22 cellular contexts compared by ENCODE assay signal in the genomic region with DNA sequence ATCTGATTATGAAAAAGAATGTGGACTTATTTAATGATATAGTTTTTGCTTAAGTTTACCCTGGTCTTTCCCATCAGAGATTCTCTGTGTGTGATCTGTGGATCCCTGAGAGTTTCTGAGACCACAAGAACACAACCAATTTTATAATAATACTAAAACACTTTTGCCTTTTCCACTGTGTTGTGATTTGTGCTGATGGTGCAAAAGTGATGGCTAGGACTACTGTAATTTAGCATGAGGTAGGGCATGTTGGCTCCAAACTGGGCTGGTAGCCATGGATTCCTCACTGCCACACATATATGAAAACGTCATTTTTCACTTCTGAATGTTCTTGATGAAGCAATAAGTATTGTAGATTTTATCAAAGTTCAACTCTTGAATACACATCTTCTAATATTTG. TPM values are rescaled to one million over a fixed set of nuclear protein-coding genes. Genes with fewer than 3 reads are reported as not detected.
DNase-seq lines count a peak whose midpoint lies in the region; ATAC-seq and TF ChIP-seq lines count a peak whose summit lies in the region.
"Had no signal": no experiment of that assay in that cellular context is flagged by ENCODE, and none has a peak within 500 bp of the region (broad histone marks: within the 10 kb centered on the region; RNA-seq: fewer than 3 reads in every experiment).

No MANE protein-coding gene starts in this region.

- peaks cover 26% of the 10 kb centered on the region for H3F3A ChIP-seq in GM23248 (ENCODE audit: insufficient read depth)

- WGBS in GM23248 (ENCODE audit: low coverage in 1 of 2, low lambda C conversion rate in 2 of 2, missing lambda C conversion rate in 2 of 2), 2 experiments: 8 to 15% methylated on average over 1 of the region's 1 CpG

- H3K9me2 ChIP-seq in GM23248 (ENCODE audit: insufficient read depth): no peaks in the 10 kb centered on the region

- ATAC-seq in GM18498 (IDR thresholded peaks at IDR 0.05; ENCODE audit: unreplicated experiment): no peak
- ATAC-seq: CD8-positive, alpha-beta T cell had no signal

- TF ChIP-seq CTCF in OCI-LY3 (IDR thresholded peaks at IDR 0.05; ENCODE audit: low read depth, low read length) (no peak), neutrophil (IDR thresholded peaks at IDR 0.05) (no peak)

- H3K9me3 ChIP-seq in GM23248 (ENCODE audit: low read depth) (no peaks in the 10 kb centered on the region), OCI-LY3 (ENCODE audit: insufficient read depth, low read length) (no peaks in the 10 kb centered on the region), neutrophil (no peaks in the 10 kb centered on the region)

- in situ Hi-C loops in GM23248 (cut with MboI): no loop called here

- H3K4me3 ChIP-seq in ACC112 (ENCODE audit: low read depth, low read length) (no peak overlapping the region), GM23248 (no peak overlapping the region), OCI-LY3 (ENCODE audit: low read length) (no peak overlapping the region), neutrophil (ENCODE audit: low read depth in 1 of 2, low read length in 1 of 2) (no peak overlapping the region)
- H3K4me3 ChIP-seq: PC-9 had no signal

- H3K27ac ChIP-seq in ACC112 (ENCODE audit: low read depth, low read length) (peak overlapping the region; percentile 70; the same call in 1 of the 2 replicates), GM23248 (peak overlapping the region; percentile 69), OCI-LY3 (ENCODE audit: low read length) (no peak overlapping the region), neutrophil (peak overlapping the region; percentile 75)
- H3K27ac ChIP-seq: KMS-11, PC-9 had no signal

- peak overlapping the region; percentile 40 for H3K9ac ChIP-seq in GM23248
- no peak overlapping the region for H3K9ac ChIP-seq in OCI-LY3 (ENCODE audit: low read length)
- H3K9ac ChIP-seq: KMS-11 had no signal

- DNase-seq in GM23248 (peak; percentile 44), NCI-H1092 treated with DMSO at 0.1 percent for 48 hours (lab: John Stamatoyannopoulos, UW) (no peak)
- DNase-seq in activated CD4-positive, CD25-positive, alpha-beta regulatory T cell (lab: John Stamatoyannopoulos, UW): no peak
- DNase-seq: CD8-positive, alpha-beta T cell; DMS79; NCI-H1048; NCI-H1436 treated with DMSO at 0.1 percent for 48 hours; NCI-H2029; NCI-H446; NCI-H526 treated with DMSO at 0.1 percent for 48 hours had no signal

- H3K4me2 ChIP-seq in GM23248 (ENCODE audit: unreplicated experiment) (peak overlapping the region; percentile 33), OCI-LY3 (ENCODE audit: low read length) (no peak overlapping the region)
- H3K4me2 ChIP-seq: KMS-11, PC-9 had no signal

- H3K79me2 ChIP-seq in ACC112 (ENCODE audit: control insufficient read depth, insufficient read depth, low read length, unreplicated experiment): no peaks in the 10 kb centered on the region
- no peaks in the 10 kb centered on the region for H3K79me2 ChIP-seq in GM23248 (ENCODE audit: insufficient read depth)
- H3K79me2 ChIP-seq in OCI-LY3 (ENCODE audit: low read length): no peaks in the 10 kb centered on the region

- H4K20me1 ChIP-seq in GM23248 (ENCODE audit: insufficient read depth) (no peaks in the 10 kb centered on the region), OCI-LY3 (ENCODE audit: insufficient read depth, low read length) (no peaks in the 10 kb centered on the region)

- H3K4me1 ChIP-seq in ACC112 (ENCODE audit: control insufficient read depth, insufficient read depth, low read length, unreplicated experiment) (peaks cover 14% of the 10 kb centered on the region), GM23248 (ENCODE audit: insufficient read depth) (peaks cover 26% of the 10 kb centered on the region), OCI-LY3 (ENCODE audit: low read length) (no peaks in the 10 kb centered on the region), neutrophil (ENCODE audit: control insufficient read depth in 1 of 2, insufficient read depth in 1 of 2, low read depth in 1 of 2, low read length in 1 of 2) (peaks cover 21 to 23% of the 10 kb centered on the region in 2 experiments)

- H2AFZ ChIP-seq in ACC112 (ENCODE audit: low read length, unreplicated experiment) (no peak overlapping the region), GM23248 (peak overlapping the region; percentile 57; the same call in 1 of the 2 replicates), OCI-LY3 (ENCODE audit: low read depth, low read length) (peak overlapping the region; percentile 18; the same call in 1 of the 2 replicates)
- H2AFZ ChIP-seq: PC-9 had no signal

- H3K27me3 ChIP-seq in ACC112 (ENCODE audit: insufficient read depth, low read length) (no peaks in the 10 kb centered on the region), GM23248 (replicated peaks; ENCODE audit: insufficient read depth) (no peaks in the 10 kb centered on the region), OCI-LY3 (ENCODE audit: low read depth, low read length) (no peaks in the 10 kb centered on the region), neutrophil (no peaks in the 10 kb centered on the region)

- H3K36me3 ChIP-seq in ACC112 (ENCODE audit: insufficient read depth, low read length) (no peaks in the 10 kb centered on the region), GM23248 (ENCODE audit: low read depth) (no peaks in the 10 kb centered on the region), OCI-LY3 (replicated peaks; ENCODE audit: low read depth, low read length) (no peaks in the 10 kb centered on the region), neutrophil (no peaks in the 10 kb centered on the region)

RNA-seq across cellular contexts. Expression of a gene that starts 15.2 kb away (rescaled TPM):
- not detected in 2 replicates for total RNA-seq in GM23248 (2014; rRNA removed; shearing (Covaris generic))
- 0.24 TPM in 1 of 2 replicates, not detected in the other for polyA plus RNA-seq in GM23248 (2016; fragmentation: Nextera tagmentation; extraction: Ambion mirVana)
- total RNA-seq: CD8-positive, alpha-beta T cell; G401; H7; M059J; PC-9; T-helper 1 cell treated with Interleukin-12 subunit alpha and Interleukin-12 subunit beta and Interleukin-4 antibody, amounts not matched to agents 30 ng/mL and 1 ng/mL, for 36 hours had no signal
- polyA plus RNA-seq: BJ had no signal

RNA-seq across cellular contexts. Expression of a gene that starts 25.8 kb away (rescaled TPM):
- total RNA-seq in GM23248 (2014; rRNA removed; shearing (Covaris generic)): not detected in 2 replicates
- polyA plus RNA-seq in GM23248 (2016; fragmentation: Nextera tagmentation; extraction: Ambion mirVana): not detected in 2 replicates
- total RNA-seq: Calu3; CD8-positive, alpha-beta T cell; G401; H7; M059J; PC-9; T-helper 1 cell treated with Interleukin-12 subunit alpha and Interleukin-12 subunit beta and Interleukin-4 antibody, amounts not matched to agents 30 ng/mL and 1 ng/mL, for 36 hours had no signal
- polyA plus RNA-seq: BJ had no signal

RNA-seq across cellular contexts. Expression of a gene that starts 32.9 kb away (rescaled TPM):
- total RNA-seq in GM23248 (2014; rRNA removed; shearing (Covaris generic)): not detected in 2 replicates
- polyA plus RNA-seq in GM23248 (2016; fragmentation: Nextera tagmentation; extraction: Ambion mirVana): not detected in 2 replicates
- total RNA-seq: Calu3; CD8-positive, alpha-beta T cell; G401; H7; PC-9; T-helper 1 cell treated with Interleukin-12 subunit alpha and Interleukin-12 subunit beta and Interleukin-4 antibody, amounts not matched to agents 30 ng/mL and 1 ng/mL, for 36 hours had no signal
